2 cellular contexts compared by ENCODE assay signal in genomic region chr22:35308480-35308945, GRCh38.
TF ChIP-seq lines count a peak whose summit lies in the region.

No MANE protein-coding gene starts in this region.

TF ChIP-seq in GM12878, 131 proteins besides CTCF, POLR2A, EP300 and RAD21 (continued from another document and continues in another):
- peak; percentile 62; the same call in 1 of the 2 replicates for TF ChIP-seq IRF5 (IDR thresholded peaks at IDR 0.05; ENCODE audit: borderline replicate concordance)
- TF ChIP-seq MLLT1 (IDR thresholded peaks at IDR 0.05), result peak; percentile 39
- TF ChIP-seq GATAD2B (conservative IDR thresholded peaks at IDR 0.05; ENCODE audit: low read depth), result no peak
- TF ChIP-seq ZNF687 (IDR thresholded peaks at IDR 0.05), result peak; percentile 44; the same call in 1 of the 2 replicates
- TF ChIP-seq BACH1 (IDR thresholded peaks at IDR 0.05; ENCODE audit: borderline replicate concordance), result no peak
- TF ChIP-seq NBN (IDR thresholded peaks at IDR 0.05), result 0 out of 2 replicates have a peak, but pooled peaks have one; percentile 32
- no peak for TF ChIP-seq RBBP5 (conservative IDR thresholded peaks at IDR 0.05)
- TF ChIP-seq ZNF384 (IDR thresholded peaks at IDR 0.05; ENCODE audit: borderline replicate concordance, low read depth, low read length), result peak; percentile 69
- TF ChIP-seq IKZF1 (conservative IDR thresholded peaks at IDR 0.05), result peak; percentile 72; the same call in 1 of the 2 replicates
- TF ChIP-seq BHLHE40 (IDR thresholded peaks at IDR 0.05; ENCODE audit: borderline replicate concordance in 1 of 2, low read depth in 2 of 2, low read length in 1 of 2), result peak; percentile 17 to 49; a peak in 2 of 4 replicates
- no peak for TF ChIP-seq SIN3A (IDR thresholded peaks at IDR 0.05; ENCODE audit: low read depth, low read length)
- TF ChIP-seq SMAD1 (IDR thresholded peaks at IDR 0.05; ENCODE audit: low read depth, partially characterized antibody), result no peak
- no peak for TF ChIP-seq REST (IDR thresholded peaks at IDR 0.05; ENCODE audit: low read depth, low read length)
- no peak for TF ChIP-seq HDAC2 (IDR thresholded peaks at IDR 0.05)
- no peak for TF ChIP-seq MYC (IDR thresholded peaks at IDR 0.05; ENCODE audit: insufficient read depth, insufficient read length, insufficient replicate concordance, low read length, severe bottlenecking)
- TF ChIP-seq CBX3 (IDR thresholded peaks at IDR 0.05; ENCODE audit: borderline replicate concordance, low read depth), result no peak

TF ChIP-seq in GM23338, 12 proteins besides CTCF, POLR2A, EP300 and RAD21 (continued from another document):
- TF ChIP-seq REST (IDR thresholded peaks at IDR 0.05; ENCODE audit: unreplicated experiment), result no peak
- no peak for TF ChIP-seq EZH2 (IDR thresholded peaks at IDR 0.05; ENCODE audit: low read depth, unreplicated experiment)
- TF ChIP-seq CREB1 (CRISPR knock-in tag; IDR thresholded peaks at IDR 0.05; ENCODE audit: low read depth), result no peak
- TF ChIP-seq JUNB (IDR thresholded peaks at IDR 0.05; ENCODE audit: unreplicated experiment), result no peak
- TF ChIP-seq STAT1 (IDR thresholded peaks at IDR 0.05; ENCODE audit: unreplicated experiment), result no peak
- no peak for TF ChIP-seq ZNF462 (CRISPR knock-in tag; IDR thresholded peaks at IDR 0.05)
- no peak for TF ChIP-seq ZNF114 (CRISPR knock-in tag; IDR thresholded peaks at IDR 0.05)
- TF ChIP-seq POLR2AphosphoS5 (IDR thresholded peaks at IDR 0.05; ENCODE audit: low read depth), result no peak
- no peak for TF ChIP-seq ETS1 (IDR thresholded peaks at IDR 0.05)
- TF ChIP-seq EZH2phosphoT487 (IDR thresholded peaks at IDR 0.05; ENCODE audit: unreplicated experiment), result no peak
- TF ChIP-seq NANOG (IDR thresholded peaks at IDR 0.05; ENCODE audit: borderline replicate concordance), result no peak
